24 cellular contexts compared by ENCODE assay signal in the genomic region with DNA sequence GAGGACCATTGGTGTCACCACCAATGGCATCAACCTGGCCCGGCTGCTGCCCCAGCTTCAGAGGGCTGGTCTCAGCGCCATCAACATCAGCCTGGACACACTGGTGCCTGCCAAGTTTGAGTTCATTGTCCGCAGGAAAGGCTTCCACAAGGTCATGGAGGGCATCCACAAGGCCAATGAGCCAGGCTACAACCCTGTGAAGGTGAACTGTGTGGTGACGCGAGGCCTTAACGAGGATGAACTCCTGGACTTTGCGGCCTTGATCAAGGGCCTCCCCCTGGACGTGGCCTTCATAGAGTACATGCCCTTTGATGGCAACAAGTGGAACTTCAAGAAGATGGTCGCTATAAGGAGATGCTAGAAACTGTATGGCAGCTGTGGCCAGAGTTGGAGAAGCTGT.
DNase-seq lines count a peak whose midpoint lies in the region; ATAC-seq, FAIRE-seq and TF ChIP-seq lines count a peak whose summit lies in the region.
"Had no signal": no experiment of that assay in that cellular context is flagged by ENCODE, and none has a peak within 500 bp of the region (broad histone marks: within the 10 kb centered on the region; RNA-seq: fewer than 3 reads in every experiment).

No MANE protein-coding gene starts in this region.

- H3K9ac ChIP-seq in HepG2 (ENCODE audit: insufficient read depth, low read depth, low read length): no peak overlapping the region
- H3K9ac ChIP-seq: BLaER1 treated with 17β-estradiol and CSF1 and Interleukin-3, amounts not matched to agents 10 nM and 100 nM had no signal

- intact Hi-C loops in esophagus muscularis mucosa (cut with DNase I) (no loop called here), HepG2 (cut with micrococcal nuclease; ENCODE audit: unreplicated experiment) (loop anchor here (10.0 kb wide), 1 partner anchor 92 kb away; no protein-coding TSS in a partner anchor), right lobe of liver (cut with DNase I) (no loop called here), cardiac septum (cut with DNase I) (no loop called here), OCI-LY7 (cut with micrococcal nuclease; ENCODE audit: unreplicated experiment) (no loop called here)

- H4K20me1 ChIP-seq in HepG2 (ENCODE audit: insufficient read depth, low read length) (no peaks in the 10 kb centered on the region), OCI-LY7 (ENCODE audit: insufficient read depth, low read length) (no peaks in the 10 kb centered on the region)
- H4K20me1 ChIP-seq: BLaER1 treated with 17β-estradiol and CSF1 and Interleukin-3, amounts not matched to agents 10 nM and 100 nM had no signal

- TF ChIP-seq CTCF in C4-2B (conservative IDR thresholded peaks at IDR 0.05) (no peak), esophagus muscularis mucosa (IDR thresholded peaks at IDR 0.05) (no peak), HepG2 (CRISPR knock-in tag; IDR thresholded peaks at IDR 0.05) (no peak), right lobe of liver (IDR thresholded peaks at IDR 0.05) (no peak), OCI-LY7 (conservative IDR thresholded peaks at IDR 0.05; ENCODE audit: low read length) (no peak)

- H3K36me3 ChIP-seq in esophagus muscularis mucosa (no peaks in the 10 kb centered on the region), HepG2 (replicated peaks in 1 of 2; ENCODE audit: control insufficient read depth in 1 of 2, insufficient read depth in 2 of 2, low read length in 2 of 2) (no peaks in the 10 kb centered on the region), right lobe of liver (no peaks in the 10 kb centered on the region), OCI-LY7 (ENCODE audit: insufficient read depth, low read length) (no peaks in the 10 kb centered on the region)
- H3K36me3 ChIP-seq: BLaER1 treated with 17β-estradiol and CSF1 and Interleukin-3, amounts not matched to agents 10 nM and 100 nM had no signal

- no peaks in the 10 kb centered on the region for H3K9me2 ChIP-seq in OCI-LY7 (ENCODE audit: insufficient read depth, low read length)

- BruUV-seq in HepG2 (replicated peaks; lab: Mats Ljungman, UMichigan): no TSS peak
- no TSS peak for BruUV-seq in OCI-LY7 (replicated peaks; lab: Mats Ljungman, UMichigan)

- peak overlapping the region; percentile 79; the same call in 1 of the 2 replicates for H3K27ac ChIP-seq in C4-2B
- no peak overlapping the region for H3K27ac ChIP-seq in esophagus muscularis mucosa (replicated peaks in 1 of 4)
- H3K27ac ChIP-seq in HepG2 (ENCODE audit: extremely low read length, insufficient read depth, low read length): no peak overlapping the region
- peak overlapping the region in 1 of 3 donors; percentile 90 for H3K27ac ChIP-seq in right lobe of liver
- no peak overlapping the region for H3K27ac ChIP-seq in OCI-LY7 (ENCODE audit: low read depth, low read length, poor library complexity, severe bottlenecking)
- H3K27ac ChIP-seq: 22Rv1; A549; BLaER1 treated with 17β-estradiol and CSF1 and Interleukin-3, amounts not matched to agents 10 nM and 100 nM had no signal

- H2AFZ ChIP-seq in HepG2 (ENCODE audit: low read length) (no peak overlapping the region), OCI-LY7 (ENCODE audit: low read length) (no peak overlapping the region)

- no peak for FAIRE-seq in HepG2 (lab: Jason Lieb, UNC)
- FAIRE-seq: A549, GM12878 had no signal

- peak; percentile 19 for DNase-seq in esophagus muscularis mucosa (ENCODE audit: extremely low spot score)
- DNase-seq in HepG2 (ENCODE audit: low spot score): no peak
- peak; percentile 54 to 89 (median 70) for DNase-seq in right lobe of liver
- DNase-seq in GM19238 (ENCODE audit: insufficient read length, low spot score): no peak
- no peak for DNase-seq in T1000 (lab: John Stamatoyannopoulos, UW)
- DNase-seq in cardiac septum (ENCODE audit: low spot score): no peak
- DNase-seq in OCI-LY7 (ENCODE audit: low spot score): no peak
- DNase-seq: AML-193; CD4-positive, alpha-beta memory T cell; CD4-positive, CD25-positive, alpha-beta regulatory T cell; CD8-positive, alpha-beta memory T cell; COR-L47; DMS 273 treated with DMSO at 0.1 percent for 48 hours; DMS153; DMS53; DMS79; DND-41; EL; GDM1 had no signal

- TF ChIP-seq RAD21 in HepG2 (CRISPR knock-in tag; IDR thresholded peaks at IDR 0.05): no peak

- in situ Hi-C loops in HepG2 (cut with HindIII; ENCODE audit: extremely low pct_ligation_motif_present, low pct_unique_long_range_greater_than_20kb): no loop called here

- H3K4me3 ChIP-seq in esophagus muscularis mucosa (no peak overlapping the region), HepG2 (replicated peaks in 1 of 3; ENCODE audit: insufficient read depth in 1 of 3, low read depth in 2 of 3, low read length in 3 of 3) (no peak overlapping the region), right lobe of liver (no peak overlapping the region), OCI-LY7 (ENCODE audit: low read depth, low read length, poor library complexity, severe bottlenecking) (no peak overlapping the region)
- H3K4me3 ChIP-seq: A549; BLaER1 treated with 17β-estradiol and CSF1 and Interleukin-3, amounts not matched to agents 10 nM and 100 nM; GM12878 had no signal

- no peak for TF ChIP-seq EP300 in esophagus muscularis mucosa (IDR thresholded peaks at IDR 0.05)
- no peak for TF ChIP-seq EP300 in HepG2 (IDR thresholded peaks at IDR 0.05; ENCODE audit: low read depth in 2 of 2, low read length in 2 of 2)
- no peak for TF ChIP-seq EP300 in HepG2 (CRISPR knock-in tag; IDR thresholded peaks at IDR 0.05; ENCODE audit: borderline replicate concordance)

- H3K4me1 ChIP-seq in esophagus muscularis mucosa (peaks cover 10 to 38% (median 36%) of the 10 kb centered on the region in 4 donors), HepG2 (ENCODE audit: insufficient read depth, low read length) (peaks cover 30% of the 10 kb centered on the region), right lobe of liver (peaks cover 0 to 40% (median 22%) of the 10 kb centered on the region in 4 donors), OCI-LY7 (ENCODE audit: insufficient read depth, low read length, poor library complexity, severe bottlenecking) (no peaks in the 10 kb centered on the region)

- H3K9me3 ChIP-seq in esophagus muscularis mucosa (no peaks in the 10 kb centered on the region), HepG2 (ENCODE audit: low read length) (no peaks in the 10 kb centered on the region), right lobe of liver (no peaks in the 10 kb centered on the region), OCI-LY7 (ENCODE audit: low read length) (peaks cover 7% of the 10 kb centered on the region; the same call in 1 of the 2 replicates)

- ATAC-seq in HepG2 (peak; percentile 22), right lobe of liver (peak; percentile 33 to 73 (median 56))
- ATAC-seq: GM12878 had no signal

- CTCF ChIA-PET in HepG2 (lab: Yijun Ruan, JAX; ENCODE audit: low intra/inter-chr PET ratio, low total read pairs): no interaction called here
- CTCF ChIA-PET in OCI-LY7 (lab: Charles Lee; ENCODE audit: unreplicated experiment): no interaction called here

- H3K27me3 ChIP-seq in esophagus muscularis mucosa (no peaks in the 10 kb centered on the region), HepG2 (ENCODE audit: control insufficient read depth in 1 of 2, insufficient read depth in 2 of 2, low read length in 2 of 2) (no peaks in the 10 kb centered on the region), right lobe of liver (no peaks in the 10 kb centered on the region)
- H3K27me3 ChIP-seq: BLaER1 treated with 17β-estradiol and CSF1 and Interleukin-3, amounts not matched to agents 10 nM and 100 nM had no signal

- POLR2A ChIA-PET in HepG2 (lab: Yijun Ruan, JAX) (no interaction called here), OCI-LY7 (lab: Charles Lee) (interaction anchor here (0.7 kb wide), 1 partner anchor 30 kb away, joined by 3 read pairs; no protein-coding TSS in a partner anchor)

- no peak overlapping the region for H3K4me2 ChIP-seq in HepG2 (ENCODE audit: low read depth, low read length)
- no peak overlapping the region for H3K4me2 ChIP-seq in OCI-LY7 (ENCODE audit: low read length)
- H3K4me2 ChIP-seq: A549; BLaER1 treated with 17β-estradiol and CSF1 and Interleukin-3, amounts not matched to agents 10 nM and 100 nM had no signal

- H3K79me2 ChIP-seq in HepG2 (ENCODE audit: insufficient read depth, low read length) (no peaks in the 10 kb centered on the region), OCI-LY7 (ENCODE audit: insufficient read depth, low read depth, low read length) (no peaks in the 10 kb centered on the region)

- WGBS in esophagus muscularis mucosa: 96% methylated on average over 6 of the region's 9 CpGs
- 49% methylated on average over 9 of the region's 9 CpGs for WGBS in HepG2 (ENCODE audit: low lambda C conversion rate)
- 54% methylated on average over 5 of the region's 9 CpGs for WGBS in right lobe of liver (ENCODE audit: insufficient coverage, low coverage, low lambda C conversion rate, missing lambda C conversion rate)

- TF ChIP-seq POLR2A in esophagus muscularis mucosa (IDR thresholded peaks at IDR 0.05; ENCODE audit: low read depth) (no peak), HepG2 (IDR thresholded peaks at IDR 0.05; ENCODE audit: insufficient read depth in 1 of 2, low read depth in 2 of 2, low read length in 2 of 2) (no peak), right lobe of liver (IDR thresholded peaks at IDR 0.05) (no peak)

TF ChIP-seq in HepG2, 621 proteins besides CTCF, POLR2A, EP300 and RAD21 (continues in another document):
- TF ChIP-seq CAMTA2 (CRISPR knock-in tag; IDR thresholded peaks at IDR 0.05; ENCODE audit: borderline replicate concordance) (no peak), ZNF562 (CRISPR knock-in tag; IDR thresholded peaks at IDR 0.05; ENCODE audit: borderline replicate concordance) (no peak), HOXA3 (CRISPR knock-in tag; IDR thresholded peaks at IDR 0.05) (peak; percentile 24; the same call in 1 of the 2 replicates), SIX1 (CRISPR knock-in tag; IDR thresholded peaks at IDR 0.05; ENCODE audit: borderline replicate concordance) (no peak), NFIB (CRISPR knock-in tag; IDR thresholded peaks at IDR 0.05; ENCODE audit: borderline replicate concordance) (no peak), POGZ (CRISPR knock-in tag; IDR thresholded peaks at IDR 0.05) (no peak), ZNF709 (CRISPR knock-in tag; IDR thresholded peaks at IDR 0.05) (no peak)
- TF ChIP-seq, protein P1, sequence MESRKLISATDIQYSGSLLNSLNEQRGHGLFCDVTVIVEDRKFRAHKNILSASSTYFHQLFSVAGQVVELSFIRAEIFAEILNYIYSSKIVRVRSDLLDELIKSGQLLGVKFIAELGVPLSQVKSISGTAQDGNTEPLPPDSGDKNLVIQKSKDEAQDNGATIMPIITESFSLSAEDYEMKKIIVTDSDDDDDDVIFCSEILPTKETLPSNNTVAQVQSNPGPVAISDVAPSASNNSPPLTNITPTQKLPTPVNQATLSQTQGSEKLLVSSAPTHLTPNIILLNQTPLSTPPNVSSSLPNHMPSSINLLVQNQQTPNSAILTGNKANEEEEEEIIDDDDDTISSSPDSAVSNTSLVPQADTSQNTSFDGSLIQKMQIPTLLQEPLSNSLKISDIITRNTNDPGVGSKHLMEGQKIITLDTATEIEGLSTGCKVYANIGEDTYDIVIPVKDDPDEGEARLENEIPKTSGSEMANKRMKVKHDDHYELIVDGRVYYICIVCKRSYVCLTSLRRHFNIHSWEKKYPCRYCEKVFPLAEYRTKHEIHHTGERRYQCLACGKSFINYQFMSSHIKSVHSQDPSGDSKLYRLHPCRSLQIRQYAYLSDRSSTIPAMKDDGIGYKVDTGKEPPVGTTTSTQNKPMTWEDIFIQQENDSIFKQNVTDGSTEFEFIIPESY (CRISPR knock-in tag; IDR thresholded peaks at IDR 0.05): 0 out of 2 replicates have a peak, but pooled peaks have one; percentile 16

Comparison
In these comparisons a context has a peak if more than half of its experiments do, and no peak if none do; other contexts are left out.
1. DNase-seq: peak in esophagus muscularis mucosa (single experiment) and right lobe of liver (3 of 3); none in HepG2 (single experiment), GM19238 (single experiment), T1000 (single experiment), cardiac septum (single experiment) and OCI-LY7 (single experiment).